8 cellular contexts compared by ENCODE assay signal in genomic region chr5:141618030-141618803, GRCh38. TPM values are rescaled to one million over a fixed set of nuclear protein-coding genes. Genes with fewer than 3 reads are reported as not detected.
DNase-seq lines count a peak whose midpoint lies in the region; ATAC-seq, FAIRE-seq and TF ChIP-seq lines count a peak whose summit lies in the region.

No MANE protein-coding gene starts in this region.

- peak; percentile 35; the same call in 1 of the 2 replicates for TF ChIP-seq EP300 in Ishikawa (IDR thresholded peaks at IDR 0.05; ENCODE audit: borderline replicate concordance)
- peak; percentile 50 for TF ChIP-seq EP300 in K562 (IDR thresholded peaks at IDR 0.05; ENCODE audit: low read length)

- H4K20me1 ChIP-seq in K562 (replicated peaks; ENCODE audit: control insufficient read depth, insufficient read depth, low read length), result no peaks in the 10 kb centered on the region

- TF ChIP-seq CTCF in K562 (IDR thresholded peaks at IDR 0.05 in 2 of 3, conservative IDR thresholded peaks at IDR 0.05 in 1 of 3; ENCODE audit: insufficient read depth in 2 of 3, low read depth in 1 of 3, low read length in 3 of 3), result no peak

- peak overlapping the region; percentile 86 to 91 for H3K9ac ChIP-seq in K562 (ENCODE audit: insufficient read depth in 1 of 2, low read depth in 2 of 2, low read length in 2 of 2)

- POLR2A ChIA-PET in K562 (lab: Yijun Ruan, JAX), result interaction anchor here (0.8 to 3.6 kb wide), 14 partner anchors 8 to 105 kb away, joined by 3 to 25 read pairs (median 8); partner anchors contain the start of genes HDAC3 and RELL2

- H3K4me3 ChIP-seq in K562, result peak overlapping the region; percentile 97

- H3K36me3 ChIP-seq in K562 (ENCODE audit: control insufficient read depth, insufficient read depth, low read length), result peaks cover 69% of the 10 kb centered on the region

- peaks cover 55% of the 10 kb centered on the region for H3K79me2 ChIP-seq in K562 (ENCODE audit: control insufficient read depth, insufficient read depth, low read length)

- under 1% methylated on average over 20 of the region's 36 CpGs for WGBS in K562 (ENCODE audit: insufficient coverage, low coverage, missing lambda C conversion rate)

- peak overlapping the region; percentile 90 for H3K4me2 ChIP-seq in K562 (ENCODE audit: insufficient read depth, low read length)

- peak overlapping the region; percentile 89 for H3K27ac ChIP-seq in K562 (ENCODE audit: extremely low read depth, low read depth, low read length)

- DNase-seq in GDM1 (lab: John Stamatoyannopoulos, UW), result peak; percentile 28
- DNase-seq in T follicular helper cell (ENCODE audit: low read depth), result peak; percentile 24
- peak in 2 of 4 experiments; percentile 68 to 87 for DNase-seq in K562 (ENCODE audit: extremely low read depth in 1 of 4, low spot score in 3 of 4)
- peak; percentile 64 for DNase-seq in iPS-NIHi11 (ENCODE audit: low spot score)
- DNase-seq in stimulated activated CD4-positive, alpha-beta T cell treated with anti-CD3 and anti-CD28 coated beads, Interleukin-15, amount 100 ng/mL, for 24 hours, result peak; percentile 78
- DNase-seq in epidermal melanocyte (ENCODE audit: insufficient read length, low spot score), result no peak

- H3K27me3 ChIP-seq in K562 (ENCODE audit: control insufficient read depth in 2 of 2, insufficient read depth in 2 of 2, low read length in 2 of 2), result no peaks in the 10 kb centered on the region

- peak; percentile 54 for FAIRE-seq in K562 (lab: Jason Lieb, UNC)

- H3K4me1 ChIP-seq in K562 (replicated peaks in 1 of 2; ENCODE audit: control insufficient read depth in 2 of 2, insufficient read depth in 2 of 2, low read length in 2 of 2), result peaks cover 3 to 4% of the 10 kb centered on the region in 2 experiments; a peak in 3 of 5 replicates

- no TSS peak for BruUV-seq in K562 (replicated peaks; lab: Mats Ljungman, UMichigan)

- ATAC-seq in GM21737 (IDR thresholded peaks at IDR 0.05; ENCODE audit: unreplicated experiment) (peak; percentile 31), K562 (peak; percentile 62)

- CTCF ChIA-PET in K562 (lab: Yijun Ruan, JAX; ENCODE audit: low intra/inter-chr PET ratio), result interaction anchor here (0.6 to 2.9 kb wide), 2 partner anchors 26 to 288 kb away, joined by 3 to 57 read pairs; no protein-coding TSS in a partner anchor

- H3K9me3 ChIP-seq in K562 (replicated peaks; ENCODE audit: control insufficient read depth, insufficient read depth, low read depth, low read length), result no peaks in the 10 kb centered on the region

- H2AFZ ChIP-seq in K562 (ENCODE audit: low read depth, low read length), result peak overlapping the region; percentile 43

- in situ Hi-C loops in K562 (cut with MboI), result no loop called here

- intact Hi-C loops in K562 (cut with micrococcal nuclease), result loop anchor here (2.0 to 10.0 kb wide), 3 partner anchors 13 to 1503 kb away; partner anchors contain the start of gene PURA

- TF ChIP-seq RAD21 in Ishikawa (IDR thresholded peaks at IDR 0.05; ENCODE audit: low read depth), result no peak
- no peak for TF ChIP-seq RAD21 in K562 (CRISPR knock-in tag; conservative IDR thresholded peaks at IDR 0.05 in 1 of 2, IDR thresholded peaks at IDR 0.05 in 1 of 2)

- TF ChIP-seq POLR2A in K562 (conservative IDR thresholded peaks at IDR 0.05), result peak; percentile 57

- no peaks in the 10 kb centered on the region for H3K9me1 ChIP-seq in K562 (ENCODE audit: control insufficient read depth, insufficient read depth, low read length)

TF ChIP-seq in Ishikawa, 13 proteins besides CTCF, POLR2A, EP300 and RAD21 (continues in another document):
- no peak for TF ChIP-seq CREB1 (IDR thresholded peaks at IDR 0.05; ENCODE audit: low read depth)
- TF ChIP-seq FOXM1 (IDR thresholded peaks at IDR 0.05; ENCODE audit: borderline replicate concordance, low read depth), result no peak
- 0 out of 2 replicates have a peak, but pooled peaks have one; percentile 14 for TF ChIP-seq TCF12 (IDR thresholded peaks at IDR 0.05; ENCODE audit: low read depth)

TF ChIP-seq in K562, 482 proteins besides CTCF, POLR2A, EP300 and RAD21 (continues in another document):
- TF ChIP-seq RAD51 (IDR thresholded peaks at IDR 0.05; ENCODE audit: borderline replicate concordance, low read depth), result no peak
- no peak for TF ChIP-seq ZNF133 (CRISPR knock-in tag; IDR thresholded peaks at IDR 0.05)

RNA-seq across cellular contexts. Expression of gene DIAPH1, which starts 0.6 kb away (rescaled TPM):
- total RNA-seq in K562 (2011; cell fraction: chromatin; rRNA removed; ENCODE audit: low replicate concordance), result 295 and 514 TPM in 2 replicates
- 151 and 162 TPM in 2 replicates for total RNA-seq in K562 (2011; cell fraction: nucleolus; rRNA removed)
- total RNA-seq in K562 (2011; cell fraction: nucleoplasm; rRNA removed), result 271 and 317 TPM in 2 replicates
- 90.1 and 91.4 TPM in 2 replicates for total RNA-seq in K562 (2014; rRNA removed)
- total RNA-seq in K562 (2014; rRNA removed; fragmentation: Illumina TruSeq; extraction: Trizol), result 73.7 and 84.9 TPM in 2 replicates
- 60.8 and 68.0 TPM in 2 replicates for total RNA-seq in K562 (2015; rRNA removed; fragmentation: Illumina TruSeq; extraction: Trizol)
- 268 and 328 TPM in 2 replicates for total RNA-seq in K562 (2021)
- 146 and 159 TPM in 2 replicates for polyA plus RNA-seq in K562 (2011; rRNA removed)
- 137 TPM in 2 replicates for polyA plus RNA-seq in K562 (2011; cell fraction: cytosol; rRNA removed)
- polyA plus RNA-seq in K562 (2011; cell fraction: nucleus; rRNA removed), result 325 and 501 TPM in 2 replicates
- 172 and 199 TPM in 2 replicates for polyA plus RNA-seq in K562 (2012)
- 261 and 291 TPM in 2 replicates for polyA plus RNA-seq in K562 (2014; fragmentation: Illumina TruSeq; extraction: Trizol)
- polyA plus RNA-seq in K562 (2014; fragmentation: Nextera tagmentation; extraction: Ambion mirVana), result 10 to 100 TPM; 75.8 to 97.8 TPM
- polyA plus RNA-seq in K562 (2014; rRNA removed), result 131 and 168 TPM in 2 replicates
- polyA minus RNA-seq in K562 (2011; rRNA and poly(A)+ RNA removed), result 279 and 286 TPM in 2 replicates
- 184 and 249 TPM in 2 replicates for polyA minus RNA-seq in K562 (2011; cell fraction: cytosol; rRNA and poly(A)+ RNA removed)
- 108 and 288 TPM in 2 replicates for polyA minus RNA-seq in K562 (2011; cell fraction: nucleus; rRNA and poly(A)+ RNA removed)

RNA-seq across cellular contexts. Expression of gene HDAC3, which starts 18.4 kb away (rescaled TPM):
- total RNA-seq in K562 (2011; cell fraction: chromatin; rRNA removed; ENCODE audit: low replicate concordance), result 380 and 433 TPM in 2 replicates
- total RNA-seq in K562 (2011; cell fraction: nucleolus; rRNA removed), result 249 and 274 TPM in 2 replicates
- 332 and 388 TPM in 2 replicates for total RNA-seq in K562 (2011; cell fraction: nucleoplasm; rRNA removed)
- total RNA-seq in K562 (2014; rRNA removed) (111 and 160 TPM in 2 replicates), K562 (2014; rRNA removed; fragmentation: Illumina TruSeq; extraction: Trizol) (118 and 129 TPM in 2 replicates), K562 (2015; rRNA removed; fragmentation: Illumina TruSeq; extraction: Trizol) (116 and 130 TPM in 2 replicates), K562 (2021) (114 and 119 TPM in 2 replicates)
- polyA plus RNA-seq in K562 (2011; rRNA removed) (190 and 191 TPM in 2 replicates), K562 (2014; fragmentation: Illumina TruSeq; extraction: Trizol) (144 and 153 TPM in 2 replicates), K562 (2014; fragmentation: Nextera tagmentation; extraction: Ambion mirVana) (100 to 1,000 TPM in 1 of 2 experiments, 10 to 100 TPM in 1; 89.7 to 107 TPM), K562 (2014; rRNA removed) (120 and 137 TPM in 2 replicates)
- polyA plus RNA-seq in K562 (2011; cell fraction: cytosol; rRNA removed), result 207 and 230 TPM in 2 replicates
- 365 and 426 TPM in 2 replicates for polyA plus RNA-seq in K562 (2011; cell fraction: nucleus; rRNA removed)
- polyA plus RNA-seq in K562 (2012), result 77.6 and 93.4 TPM in 2 replicates
- 136 and 147 TPM in 2 replicates for polyA minus RNA-seq in K562 (2011; rRNA and poly(A)+ RNA removed)
- polyA minus RNA-seq in K562 (2011; cell fraction: cytosol; rRNA and poly(A)+ RNA removed), result 73.0 and 87.2 TPM in 2 replicates
- polyA minus RNA-seq in K562 (2011; cell fraction: nucleus; rRNA and poly(A)+ RNA removed), result 80.6 and 114 TPM in 2 replicates

RNA-seq across cellular contexts. Expression of gene RELL2, which starts 18.6 kb away (rescaled TPM):
- total RNA-seq in K562 (2011; cell fraction: chromatin; rRNA removed; ENCODE audit: low replicate concordance), result 14.3 and 44.8 TPM in 2 replicates
- 46.6 and 54.9 TPM in 2 replicates for total RNA-seq in K562 (2011; cell fraction: nucleolus; rRNA removed)
- 22.9 and 26.5 TPM in 2 replicates for total RNA-seq in K562 (2011; cell fraction: nucleoplasm; rRNA removed)
- total RNA-seq in K562 (2014; rRNA removed) (30.7 and 35.5 TPM in 2 replicates), K562 (2014; rRNA removed; fragmentation: Illumina TruSeq; extraction: Trizol) (5.0 and 7.0 TPM in 2 replicates), K562 (2015; rRNA removed; fragmentation: Illumina TruSeq; extraction: Trizol) (14.1 and 14.3 TPM in 2 replicates), K562 (2021) (22.9 and 23.3 TPM in 2 replicates)
- polyA plus RNA-seq in K562 (2011; rRNA removed) (17.4 and 17.9 TPM in 2 replicates), K562 (2014; fragmentation: Illumina TruSeq; extraction: Trizol) (13.3 and 19.8 TPM in 2 replicates), K562 (2014; fragmentation: Nextera tagmentation; extraction: Ambion mirVana) (under 1 TPM; 0.06 to 0.76 TPM), K562 (2014; rRNA removed) (33.8 and 36.0 TPM in 2 replicates)
- polyA plus RNA-seq in K562 (2011; cell fraction: cytosol; rRNA removed), result 15.7 and 32.1 TPM in 2 replicates
- 65.3 and 140 TPM in 2 replicates for polyA plus RNA-seq in K562 (2011; cell fraction: nucleus; rRNA removed)
- polyA plus RNA-seq in K562 (2012), result 4.8 and 10.5 TPM in 2 replicates
- polyA minus RNA-seq in K562 (2011; rRNA and poly(A)+ RNA removed), result 6.0 and 11.9 TPM in 2 replicates
- 7.4 and 8.4 TPM in 2 replicates for polyA minus RNA-seq in K562 (2011; cell fraction: cytosol; rRNA and poly(A)+ RNA removed)
- 18.0 and 23.8 TPM in 2 replicates for polyA minus RNA-seq in K562 (2011; cell fraction: nucleus; rRNA and poly(A)+ RNA removed)

RNA-seq across cellular contexts. Expression of gene FCHSD1, which starts 33.0 kb away (rescaled TPM):
- 160 and 307 TPM in 2 replicates for total RNA-seq in K562 (2011; cell fraction: chromatin; rRNA removed; ENCODE audit: low replicate concordance)
- 128 and 139 TPM in 2 replicates for total RNA-seq in K562 (2011; cell fraction: nucleolus; rRNA removed)
- 143 and 150 TPM in 2 replicates for total RNA-seq in K562 (2011; cell fraction: nucleoplasm; rRNA removed)
- total RNA-seq in K562 (2014; rRNA removed) (19.2 and 20.6 TPM in 2 replicates), K562 (2014; rRNA removed; fragmentation: Illumina TruSeq; extraction: Trizol) (7.0 and 7.9 TPM in 2 replicates), K562 (2015; rRNA removed; fragmentation: Illumina TruSeq; extraction: Trizol) (12.9 and 13.7 TPM in 2 replicates), K562 (2021) (19.2 and 26.5 TPM in 2 replicates)
- polyA plus RNA-seq in K562 (2011; rRNA removed) (24.8 and 36.2 TPM in 2 replicates), K562 (2014; fragmentation: Illumina TruSeq; extraction: Trizol) (13.6 and 20.6 TPM in 2 replicates), K562 (2014; fragmentation: Nextera tagmentation; extraction: Ambion mirVana) (under 1 TPM; 0.35 to 0.84 TPM), K562 (2014; rRNA removed) (28.6 and 37.5 TPM in 2 replicates)
- 11.3 and 18.8 TPM in 2 replicates for polyA plus RNA-seq in K562 (2011; cell fraction: cytosol; rRNA removed)
- 300 and 346 TPM in 2 replicates for polyA plus RNA-seq in K562 (2011; cell fraction: nucleus; rRNA removed)
- polyA plus RNA-seq in K562 (2012), result 16.4 and 35.9 TPM in 2 replicates
- polyA minus RNA-seq in K562 (2011; rRNA and poly(A)+ RNA removed), result 7.8 and 12.4 TPM in 2 replicates
- 12.8 and 13.1 TPM in 2 replicates for polyA minus RNA-seq in K562 (2011; cell fraction: cytosol; rRNA and poly(A)+ RNA removed)
- polyA minus RNA-seq in K562 (2011; cell fraction: nucleus; rRNA and poly(A)+ RNA removed), result 43.8 and 62.2 TPM in 2 replicates
